ENCODE assay signal across 1 cellular context in genomic region chr21:43659136-43660000, GRCh38.
TF ChIP-seq lines count a peak whose summit lies in the region.

TSS of gene HSF2BP (minus strand) at chr21:43659488. CDS start at chr21:43658096, 1,392 bp downstream.
TSS of gene RRP1B (plus strand) at chr21:43659560. CDS start at chr21:43659665, 105 bp downstream.

TF ChIP-seq in endothelial cell of umbilical vein, 7 proteins besides CTCF, POLR2A, EP300 and RAD21:
- TF ChIP-seq JUN (IDR thresholded peaks at IDR 0.05; ENCODE audit: borderline replicate concordance, insufficient read depth, insufficient read length, low read depth) (no peak), GATA2 (IDR thresholded peaks at IDR 0.05; ENCODE audit: insufficient read depth, insufficient read length, low read depth, low read length) (no peak), MYC (IDR thresholded peaks at IDR 0.05; ENCODE audit: low read depth, low read length) (peak; percentile 84), FOS (IDR thresholded peaks at IDR 0.05; ENCODE audit: borderline replicate concordance, insufficient read depth, low read length) (no peak), MAX (IDR thresholded peaks at IDR 0.05; ENCODE audit: insufficient read depth, insufficient read length) (peak; percentile 91), POLR2AphosphoS5 (IDR thresholded peaks at IDR 0.05; ENCODE audit: insufficient read depth, low read depth, low read length) (peak; percentile 96)
TF ChIP-seq in endothelial cell of umbilical vein: peak in this region for 3.
